Comparison of ENCODE assay signal across 22 cellular contexts in the genomic region with DNA sequence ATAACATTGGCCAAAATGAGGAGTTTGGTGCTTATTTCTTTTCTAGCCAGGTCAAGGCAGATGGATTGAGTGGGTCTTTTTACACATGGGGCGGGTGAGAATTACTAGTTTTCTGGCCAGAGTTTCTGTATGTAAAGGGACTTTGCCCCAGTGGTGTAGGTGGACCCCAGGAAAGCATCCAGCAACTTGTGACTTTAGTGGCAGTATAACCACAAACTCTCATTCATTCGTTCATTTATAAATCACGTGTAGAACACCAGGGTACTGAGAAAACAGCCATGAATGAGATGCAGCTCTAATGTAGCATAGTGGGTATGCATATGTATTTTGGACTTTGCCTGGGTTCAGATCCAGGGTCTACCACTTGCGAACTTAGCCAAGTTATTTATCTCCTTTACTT. TPM values are rescaled to one million over a fixed set of nuclear protein-coding genes. Genes with fewer than 3 reads are reported as not detected.
A peak's percentile ranks its signal among the peaks of the same experiment; 100 is the strongest.
DNase-seq lines count a peak whose midpoint lies in the region; ATAC-seq, FAIRE-seq and TF ChIP-seq lines count a peak whose summit lies in the region.
"Had no signal": no experiment of that assay in that cellular context is flagged by ENCODE, and none has a peak within 500 bp of the region (broad histone marks: within the 10 kb centered on the region; RNA-seq: fewer than 3 reads in every experiment).

No MANE protein-coding gene starts in this region.

- TF ChIP-seq POLR2A in stomach (IDR thresholded peaks at IDR 0.05) = no peak

- no peak overlapping the region for H3K27ac ChIP-seq in DND-41 (ENCODE audit: low read length)
- peak overlapping the region in 3 of 5 donors; percentile 95 to 99 (median 98) for H3K27ac ChIP-seq in stomach
- no peak overlapping the region for H3K27ac ChIP-seq in small intestine (ENCODE audit: low read depth in 1 of 2, low read length in 1 of 2)

- H3K4me3 ChIP-seq in DND-41 (ENCODE audit: low read depth in 1 of 2, low read length in 2 of 2) (no peak overlapping the region), Loucy (ENCODE audit: low read length, poor library complexity, severe bottlenecking) (no peak overlapping the region), stomach (no peak overlapping the region), small intestine (ENCODE audit: low read depth in 1 of 2, low read length in 2 of 2) (no peak overlapping the region)
- H3K4me3 ChIP-seq: GM23338 had no signal

- H3K4me1 Mint-ChIP-seq in endothelial cell (ENCODE audit: unreplicated experiment) = peaks cover 76% of the 10 kb centered on the region

- H3K4me1 ChIP-seq in DND-41 (ENCODE audit: insufficient read depth, low read length) (peaks cover 66% of the 10 kb centered on the region), Loucy (ENCODE audit: insufficient read depth, low read length, poor library complexity, severe bottlenecking) (peaks cover 73% of the 10 kb centered on the region), stomach (peaks cover 79 to 90% (median 83%) of the 10 kb centered on the region in 4 donors), small intestine (ENCODE audit: control insufficient read depth in 2 of 2, insufficient read depth in 1 of 2, low read depth in 1 of 2, low read length in 1 of 2) (peaks cover 2 to 18% of the 10 kb centered on the region in 2 donors)

- H3K9ac ChIP-seq in DND-41 (ENCODE audit: low read depth, low read length) (0 out of 2 replicates have a peak overlapping the region, but pooled peaks have one; percentile 2), Loucy (ENCODE audit: low read depth, low read length, poor library complexity, severe bottlenecking) (no peak overlapping the region)

- H3K4me2 ChIP-seq in DND-41 (ENCODE audit: insufficient read depth, low read length) (0 out of 2 replicates have a peak overlapping the region, but pooled peaks have one; percentile 7), Loucy (ENCODE audit: low read depth, low read length, poor library complexity, severe bottlenecking) (peak overlapping the region; percentile 19)
- H3K4me2 ChIP-seq: GM23338 had no signal

- H2AFZ ChIP-seq in DND-41 (ENCODE audit: low read depth, low read length) (no peak overlapping the region), Loucy (ENCODE audit: low read length) (no peak overlapping the region)
- H2AFZ ChIP-seq: GM23338 had no signal

- H3K27me3 Mint-ChIP-seq in endothelial cell (ENCODE audit: unreplicated experiment) = peaks cover 23% of the 10 kb centered on the region
- H3K27me3 Mint-ChIP-seq: CD4-positive, alpha-beta memory T cell had no signal

- H3K27me3 ChIP-seq in DND-41 (ENCODE audit: insufficient read depth, low read length, poor library complexity) (no peaks in the 10 kb centered on the region), Loucy (ENCODE audit: insufficient read depth, low read length, poor library complexity, severe bottlenecking) (no peaks in the 10 kb centered on the region), stomach (no peaks in the 10 kb centered on the region), small intestine (ENCODE audit: control insufficient read depth in 2 of 2, insufficient read depth in 2 of 2, low read length in 2 of 2) (no peaks in the 10 kb centered on the region)

- no peak overlapping the region for H3K27ac Mint-ChIP-seq in endothelial cell (ENCODE audit: unreplicated experiment)
- H3K27ac Mint-ChIP-seq: GM23338 had no signal

- H3K9me2 ChIP-seq in Loucy (replicated peaks; ENCODE audit: low read depth, low read length) = no peaks in the 10 kb centered on the region

- H3F3A ChIP-seq in Loucy (ENCODE audit: low read depth) = peaks cover 13% of the 10 kb centered on the region

- no peak for FAIRE-seq in small intestine (lab: Jason Lieb, UNC)
- no peak for FAIRE-seq in D721Med (lab: Jason Lieb, UNC)
- FAIRE-seq: GM12891, GM18507 had no signal

- DNase-seq in DND-41 (no peak), endothelial cell (ENCODE audit: low spot score) (no peak), stomach (no peak), posterior vena cava (ENCODE audit: low spot score) (no peak), small intestine (no peak), D721Med (ENCODE audit: insufficient read length, low spot score) (no peak)
- DNase-seq: ACHN; CD4-positive, alpha-beta memory T cell; DMS79 treated with DMSO at 0.1 percent for 48 hours; GDM1; KG1; NCI-H1048; NCI-H1436 treated with DMSO at 0.1 percent for 48 hours; NCI-H2081 treated with DMSO at 0.1 percent for 48 hours; NCI-H510A; NCI-H774; PC-3 had no signal

- H3K9me3 ChIP-seq in DND-41 (ENCODE audit: insufficient read depth, low read length, severe bottlenecking) (no peaks in the 10 kb centered on the region), Loucy (ENCODE audit: insufficient read depth, low read depth, low read length) (no peaks in the 10 kb centered on the region), stomach (no peaks in the 10 kb centered on the region), small intestine (ENCODE audit: control insufficient read depth, low read depth) (no peaks in the 10 kb centered on the region)

- H3K36me3 ChIP-seq in DND-41 (ENCODE audit: insufficient read depth, low read length) (peaks cover 12% of the 10 kb centered on the region), Loucy (ENCODE audit: insufficient read depth, low read length) (no peaks in the 10 kb centered on the region), stomach (no peaks in the 10 kb centered on the region), small intestine (ENCODE audit: control insufficient read depth in 2 of 2, insufficient read depth in 2 of 2, low read length in 2 of 2) (no peaks in the 10 kb centered on the region)

- no peak for ATAC-seq in DND-41 (ENCODE audit: insufficient read depth, low read depth)
- ATAC-seq: GM23338, PC-3, Right ventricle myocardium inferior had no signal

- peak overlapping the region; percentile 39 for H3K4me3 Mint-ChIP-seq in endothelial cell (ENCODE audit: unreplicated experiment)
- H3K4me3 Mint-ChIP-seq: CD4-positive, alpha-beta memory T cell; GM23338 had no signal

- TF ChIP-seq CTCF in DND-41 (IDR thresholded peaks at IDR 0.05; ENCODE audit: borderline replicate concordance, extremely low read depth, low read length, poor library complexity, severe bottlenecking) (no peak), Loucy (conservative IDR thresholded peaks at IDR 0.05; ENCODE audit: low read length) (no peak), endothelial cell (IDR thresholded peaks at IDR 0.05; ENCODE audit: unreplicated experiment) (no peak), stomach (IDR thresholded peaks at IDR 0.05) (no peak), D721Med (IDR thresholded peaks at IDR 0.05; ENCODE audit: insufficient read depth, missing control alignments) (no peak)

- WGBS in stomach, 5 donors = 74 to 88% (median 81%) methylated on average over 4 of the region's 4 CpGs
- 76 to 85% (median 76%) methylated on average over 4 of the region's 4 CpGs for WGBS in small intestine, 3 donors

- intact Hi-C loops in stomach (cut with DNase I; ENCODE audit: low total_unique reads) = loop anchor here (10.0 kb wide), 1 partner anchor 95 kb away; no protein-coding TSS in a partner anchor
- intact Hi-C loops in posterior vena cava (cut with DNase I) = loop anchor here (5.0 to 10.0 kb wide), 4 partner anchors 98 to 345 kb away; a partner anchor contains a TSS

- peaks cover 5% of the 10 kb centered on the region for H3K36me3 Mint-ChIP-seq in endothelial cell (ENCODE audit: low read depth, unreplicated experiment)
- H3K36me3 Mint-ChIP-seq: CD4-positive, alpha-beta memory T cell had no signal

- peaks cover 100% of the 10 kb centered on the region for H3K79me2 ChIP-seq in DND-41 (ENCODE audit: insufficient read depth, low read length)
- H3K79me2 ChIP-seq in Loucy (ENCODE audit: insufficient read depth, low read length) = peaks cover 99% of the 10 kb centered on the region

- TF ChIP-seq EP300 in stomach (IDR thresholded peaks at IDR 0.05) = no peak

- H4K20me1 ChIP-seq in DND-41 (ENCODE audit: insufficient read depth, low read length) = peaks cover 71% of the 10 kb centered on the region
- H4K20me1 ChIP-seq in Loucy (ENCODE audit: insufficient read depth, low read length, poor library complexity, severe bottlenecking) = peaks cover 66% of the 10 kb centered on the region

- H3K9me3 Mint-ChIP-seq in endothelial cell (ENCODE audit: unreplicated experiment) = no peaks in the 10 kb centered on the region
- H3K9me3 Mint-ChIP-seq: CD4-positive, alpha-beta memory T cell; GM23338 had no signal

RNA-seq across cellular contexts. Expression of a gene that starts 8.1 kb away (rescaled TPM):
- total RNA-seq in endothelial cell (ENCODE audit: unreplicated experiment) = 46.2 TPM
- total RNA-seq in stomach = 10 to 100 TPM; 19.1 to 94.5 (median 46.9) TPM
- polyA plus RNA-seq in stomach = 10 to 100 TPM in 2 of 3 donors, 1 to 10 TPM in 1; 4.6 to 12.5 (median 12.0) TPM
- total RNA-seq in posterior vena cava = 10 to 100 TPM; 25.6 to 36.5 TPM
- 1 to 10 TPM; 2.4 to 9.3 (median 3.1) TPM for polyA plus RNA-seq in small intestine

Comparison
In these comparisons a context has a peak if more than half of its experiments do, and no peak if none do; other contexts are left out.
1. H3K27ac ChIP-seq: peak in stomach (3 of 5); none in DND-41 (single experiment) and small intestine (0 of 2).